In the genomic region with DNA sequence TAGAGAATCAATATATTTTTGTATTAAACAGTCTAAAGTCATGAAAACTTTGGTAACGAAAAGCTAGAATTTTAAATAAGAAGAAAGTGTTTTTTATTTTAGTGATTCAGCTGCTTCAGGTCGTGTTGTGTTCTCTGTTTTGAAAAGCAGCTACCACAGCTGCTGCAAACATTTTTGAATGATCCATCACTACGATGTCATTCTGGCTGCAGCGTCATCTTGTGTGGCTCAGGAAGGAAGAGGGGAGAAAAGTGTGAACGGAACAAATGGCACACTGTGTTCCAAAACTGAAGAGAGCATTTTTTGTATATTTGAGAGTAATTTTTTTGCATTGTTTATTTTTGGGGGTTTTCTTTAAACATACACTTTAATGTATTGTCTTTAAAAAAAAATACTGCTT, we compare ENCODE assay signal across 13 cellular contexts.
DNase-seq lines count a peak whose midpoint lies in the region; ATAC-seq and TF ChIP-seq lines count a peak whose summit lies in the region.
"Had no signal": no experiment of that assay in that cellular context is flagged by ENCODE, and none has a peak within 500 bp of the region (broad histone marks: within the 10 kb centered on the region; RNA-seq: fewer than 3 reads in every experiment).

No MANE protein-coding gene starts in this region.

- H3K9me2 ChIP-seq in hepatocyte (replicated peaks; ENCODE audit: insufficient read depth), result no peaks in the 10 kb centered on the region

- H2AFZ ChIP-seq in hepatocyte, result no peak overlapping the region

- no peak overlapping the region for H3K27ac ChIP-seq in hepatocyte
- H3K27ac ChIP-seq in upper lobe of right lung, result peak overlapping the region; percentile 12
- H3K27ac ChIP-seq in tibial nerve, result no peak overlapping the region
- H3K27ac ChIP-seq: adrenal gland, SK-N-MC, tibial artery had no signal

- no peak for ATAC-seq in upper lobe of right lung
- no peak for ATAC-seq in HG03280 (IDR thresholded peaks at IDR 0.05; ENCODE audit: unreplicated experiment)

- intact Hi-C loops in upper lobe of right lung (cut with DNase I), result no loop called here

- H3K4me3 ChIP-seq in endocrine pancreas (ENCODE audit: control insufficient read depth, insufficient read depth, low read length) (peak overlapping the region; percentile 32), hepatocyte (no peak overlapping the region), upper lobe of right lung (peak overlapping the region; percentile 14), tibial nerve (no peak overlapping the region)
- H3K4me3 ChIP-seq: MG63, SK-N-MC, tibial artery had no signal

- TF ChIP-seq CTCF in hepatocyte (IDR thresholded peaks at IDR 0.05; ENCODE audit: poor library complexity), result no peak
- no peak for TF ChIP-seq CTCF in upper lobe of right lung (IDR thresholded peaks at IDR 0.05)
- no peak for TF ChIP-seq CTCF in tibial nerve (IDR thresholded peaks at IDR 0.05)

- no peak overlapping the region for H3K9ac ChIP-seq in endocrine pancreas (ENCODE audit: control insufficient read depth, insufficient read depth, low read length)

- TF ChIP-seq EP300 in tibial nerve (IDR thresholded peaks at IDR 0.05), result no peak

- no peaks in the 10 kb centered on the region for H3K36me3 ChIP-seq in endocrine pancreas (ENCODE audit: control insufficient read depth, insufficient read depth, low read length)
- H3K36me3 ChIP-seq in hepatocyte (replicated peaks; ENCODE audit: insufficient read depth, low read depth), result no peaks in the 10 kb centered on the region
- H3K36me3 ChIP-seq in upper lobe of right lung, result no peaks in the 10 kb centered on the region
- no peaks in the 10 kb centered on the region for H3K36me3 ChIP-seq in tibial nerve
- H3K36me3 ChIP-seq: adrenal gland, MG63, tibial artery had no signal

- no peak for TF ChIP-seq POLR2A in tibial nerve (IDR thresholded peaks at IDR 0.05)

- H3K4me1 ChIP-seq in endocrine pancreas (ENCODE audit: control insufficient read depth, insufficient read depth, low read length), result no peaks in the 10 kb centered on the region
- no peaks in the 10 kb centered on the region for H3K4me1 ChIP-seq in hepatocyte (ENCODE audit: insufficient read depth)
- peaks cover 3% of the 10 kb centered on the region for H3K4me1 ChIP-seq in upper lobe of right lung
- peaks cover 0 to 5% (median 0%) of the 10 kb centered on the region in 4 donors for H3K4me1 ChIP-seq in tibial nerve
- H3K4me1 ChIP-seq: adrenal gland had no signal

- H3K27me3 ChIP-seq in endocrine pancreas (ENCODE audit: control insufficient read depth, insufficient read depth, low read length) (peaks cover 3% of the 10 kb centered on the region), hepatocyte (no peaks in the 10 kb centered on the region), upper lobe of right lung (no peaks in the 10 kb centered on the region), tibial nerve (no peaks in the 10 kb centered on the region)
- H3K27me3 ChIP-seq: adrenal gland, MG63, tibial artery had no signal

- H3K4me2 ChIP-seq in hepatocyte, result peak overlapping the region; percentile 59

- 65% methylated on average over 5 of the region's 5 CpGs for WGBS in hepatocyte (ENCODE audit: low lambda C conversion rate, missing lambda C conversion rate)
- 26 to 34% methylated on average over 5 of the region's 5 CpGs for WGBS in tibial nerve, 2 donors

- H4K20me1 ChIP-seq in hepatocyte (ENCODE audit: insufficient read depth, poor library complexity, severe bottlenecking), result no peaks in the 10 kb centered on the region

- no peaks in the 10 kb centered on the region for H3K79me2 ChIP-seq in hepatocyte

- no peaks in the 10 kb centered on the region for H3K9me3 ChIP-seq in endocrine pancreas (ENCODE audit: control insufficient read depth, low read length)
- no peaks in the 10 kb centered on the region for H3K9me3 ChIP-seq in hepatocyte (ENCODE audit: low read depth)
- no peaks in the 10 kb centered on the region for H3K9me3 ChIP-seq in upper lobe of right lung
- H3K9me3 ChIP-seq in tibial nerve, result no peaks in the 10 kb centered on the region
- H3K9me3 ChIP-seq: adrenal gland, MG63, tibial artery had no signal

- DNase-seq in NCI-H2196 (lab: John Stamatoyannopoulos, UW; ENCODE audit: unreplicated experiment) (peak; percentile 48), NCI-H2196 treated with DMSO at 0.1 percent for 48 hours (lab: John Stamatoyannopoulos, UW; ENCODE audit: unreplicated experiment) (no peak), hepatocyte (ENCODE audit: low spot score) (no peak), upper lobe of right lung (no peak), tibial nerve (ENCODE audit: low spot score in 2 of 2) (no peak), CD1c-positive myeloid dendritic cell (ENCODE audit: extremely low spot score) (no peak)
- DNase-seq: activated CD4-positive, alpha-beta T cell treated with anti-CD3 and anti-CD28 coated beads, Interleukin-2, amount 50 U/mL, for 4 hours; adrenal gland; MG63; tibial artery had no signal

Comparison
In these comparisons a context has a peak if more than half of its experiments do, and no peak if none do; other contexts are left out.
1. H3K4me3 ChIP-seq: peak in endocrine pancreas (single experiment) and upper lobe of right lung (single experiment); none in hepatocyte (single experiment) and tibial nerve (0 of 4).